In the genomic region with DNA sequence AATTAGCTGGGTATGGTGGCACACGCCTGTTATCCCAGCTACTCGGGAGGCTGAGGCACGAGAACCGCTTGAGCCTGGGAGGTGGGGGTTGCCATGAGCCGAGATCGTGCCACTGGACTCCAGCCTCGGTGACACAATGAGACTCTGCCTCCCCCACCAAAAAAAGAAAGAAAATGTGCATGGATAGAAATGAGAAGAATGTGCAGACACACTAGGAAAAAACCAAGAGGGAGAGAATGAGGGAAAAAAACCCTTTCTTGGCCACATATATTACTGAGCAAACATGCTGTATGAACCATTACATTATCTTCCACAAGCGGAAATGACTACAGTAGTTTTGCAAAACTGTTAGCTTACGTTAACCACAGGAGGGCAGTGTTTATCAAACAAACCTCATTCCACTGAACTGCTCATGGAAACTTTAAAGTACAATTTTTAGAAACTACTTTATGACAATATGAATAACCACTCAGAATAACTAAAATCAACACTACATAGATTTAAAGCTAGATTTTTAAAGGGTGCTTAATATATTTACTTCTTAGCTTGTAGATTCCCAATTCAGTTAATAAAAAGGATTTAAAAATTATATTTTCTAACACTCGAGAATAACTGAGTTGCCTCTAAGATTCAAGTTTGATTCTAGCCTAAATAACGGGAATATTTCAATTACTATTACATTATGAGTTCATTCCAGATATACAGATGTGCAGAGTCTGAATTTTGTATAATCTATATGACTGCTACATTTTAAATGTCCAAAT, we compare ENCODE assay signal across 1 cellular context.
TF ChIP-seq lines count a peak whose summit lies in the region.

No MANE protein-coding gene starts in this region.

TF ChIP-seq in K562, 482 proteins besides CTCF, POLR2A, EP300 and RAD21 (continued from another document and continues in another):
- TF ChIP-seq NFE2 (IDR thresholded peaks at IDR 0.05; ENCODE audit: low read depth) (peak; percentile 88), ZZZ3 (IDR thresholded peaks at IDR 0.05) (no peak), BCOR (IDR thresholded peaks at IDR 0.05) (peak; percentile 54), ZNF589 (CRISPR knock-in tag; IDR thresholded peaks at IDR 0.05; ENCODE audit: low read depth) (0 out of 2 replicates have a peak, but pooled peaks have one; percentile 6), RNF2 (IDR thresholded peaks at IDR 0.05) (peak; percentile 59), MTA1 (IDR thresholded peaks at IDR 0.05; ENCODE audit: borderline replicate concordance) (peak; percentile 42; the same call in 1 of the 2 replicates), TBP (optimal IDR thresholded peaks at IDR 0.05; ENCODE audit: low read depth, low read length) (peak; percentile 54), SMARCE1 (IDR thresholded peaks at IDR 0.05) (peak; percentile 72), FOXA3 (CRISPR knock-in tag; conservative IDR thresholded peaks at IDR 0.05 in 1 of 2, IDR thresholded peaks at IDR 0.05 in 1 of 2) (peak; percentile 78 to 88), KAT2B (IDR thresholded peaks at IDR 0.05; ENCODE audit: low read depth, low read length) (no peak), CC2D1A (IDR thresholded peaks at IDR 0.05) (0 out of 2 replicates have a peak, but pooled peaks have one; percentile 32), MYNN (IDR thresholded peaks at IDR 0.05) (0 out of 2 replicates have a peak, but pooled peaks have one; percentile 41), MYNN (CRISPR knock-in tag; IDR thresholded peaks at IDR 0.05) (no peak), ZNF274 (IDR thresholded peaks at IDR 0.05; ENCODE audit: borderline replicate concordance, low read depth, low read length) (no peak), SRSF1 (IDR thresholded peaks at IDR 0.05; ENCODE audit: low read depth, low read length) (no peak), ARID2 (IDR thresholded peaks at IDR 0.05) (peak; percentile 22; the same call in 1 of the 2 replicates), ZSCAN29 (IDR thresholded peaks at IDR 0.05) (no peak), ARID1B (IDR thresholded peaks at IDR 0.05) (peak; percentile 77), NCOA1 (IDR thresholded peaks at IDR 0.05; ENCODE audit: low read depth) (0 out of 2 replicates have a peak, but pooled peaks have one; percentile 28), ARNT (IDR thresholded peaks at IDR 0.05) (peak; percentile 46 to 69), SMARCA4 (IDR thresholded peaks at IDR 0.05) (peak; percentile 89), TOE1 (IDR thresholded peaks at IDR 0.05; ENCODE audit: borderline replicate concordance) (0 out of 2 replicates have a peak, but pooled peaks have one; percentile 33), TOE1 (CRISPR knock-in tag; IDR thresholded peaks at IDR 0.05; ENCODE audit: borderline replicate concordance, low read depth) (no peak), SUPT5H (IDR thresholded peaks at IDR 0.05) (peak; percentile 61), MTA3 (IDR thresholded peaks at IDR 0.05; ENCODE audit: borderline replicate concordance) (0 out of 2 replicates have a peak, but pooled peaks have one; percentile 39), PREB (CRISPR knock-in tag; IDR thresholded peaks at IDR 0.05) (no peak), ERF (CRISPR knock-in tag; IDR thresholded peaks at IDR 0.05) (0 out of 2 replicates have a peak, but pooled peaks have one; percentile 67), ZNF512 (tag; IDR thresholded peaks at IDR 0.05) (peak; percentile 52), SMARCC2 (IDR thresholded peaks at IDR 0.05; ENCODE audit: low read depth) (peak; percentile 75; the same call in 1 of the 2 replicates), CHD4 (IDR thresholded peaks at IDR 0.05; ENCODE audit: insufficient read depth, insufficient replicate concordance, low read depth, low read length, poor library complexity, severe bottlenecking) (peak; percentile 48), POLR2B (IDR thresholded peaks at IDR 0.05; ENCODE audit: low read depth, partially characterized antibody) (peak; percentile 46), SMC3 (conservative IDR thresholded peaks at IDR 0.05; ENCODE audit: insufficient read depth, low read depth, low read length) (0 out of 2 replicates have a peak, but pooled peaks have one; percentile 17), ZBTB33 (CRISPR knock-in tag; IDR thresholded peaks at IDR 0.05) (0 out of 2 replicates have a peak, but pooled peaks have one; percentile 42), CTCFL (IDR thresholded peaks at IDR 0.05; ENCODE audit: borderline replicate concordance, insufficient read depth, low read depth, low read length, poor library complexity, severe bottlenecking) (peak; percentile 42), CXXC5 (CRISPR knock-in tag; IDR thresholded peaks at IDR 0.05) (0 out of 2 replicates have a peak, but pooled peaks have one; percentile 32), FOXJ3 (CRISPR knock-in tag; IDR thresholded peaks at IDR 0.05) (no peak)
- TF ChIP-seq, protein P1, sequence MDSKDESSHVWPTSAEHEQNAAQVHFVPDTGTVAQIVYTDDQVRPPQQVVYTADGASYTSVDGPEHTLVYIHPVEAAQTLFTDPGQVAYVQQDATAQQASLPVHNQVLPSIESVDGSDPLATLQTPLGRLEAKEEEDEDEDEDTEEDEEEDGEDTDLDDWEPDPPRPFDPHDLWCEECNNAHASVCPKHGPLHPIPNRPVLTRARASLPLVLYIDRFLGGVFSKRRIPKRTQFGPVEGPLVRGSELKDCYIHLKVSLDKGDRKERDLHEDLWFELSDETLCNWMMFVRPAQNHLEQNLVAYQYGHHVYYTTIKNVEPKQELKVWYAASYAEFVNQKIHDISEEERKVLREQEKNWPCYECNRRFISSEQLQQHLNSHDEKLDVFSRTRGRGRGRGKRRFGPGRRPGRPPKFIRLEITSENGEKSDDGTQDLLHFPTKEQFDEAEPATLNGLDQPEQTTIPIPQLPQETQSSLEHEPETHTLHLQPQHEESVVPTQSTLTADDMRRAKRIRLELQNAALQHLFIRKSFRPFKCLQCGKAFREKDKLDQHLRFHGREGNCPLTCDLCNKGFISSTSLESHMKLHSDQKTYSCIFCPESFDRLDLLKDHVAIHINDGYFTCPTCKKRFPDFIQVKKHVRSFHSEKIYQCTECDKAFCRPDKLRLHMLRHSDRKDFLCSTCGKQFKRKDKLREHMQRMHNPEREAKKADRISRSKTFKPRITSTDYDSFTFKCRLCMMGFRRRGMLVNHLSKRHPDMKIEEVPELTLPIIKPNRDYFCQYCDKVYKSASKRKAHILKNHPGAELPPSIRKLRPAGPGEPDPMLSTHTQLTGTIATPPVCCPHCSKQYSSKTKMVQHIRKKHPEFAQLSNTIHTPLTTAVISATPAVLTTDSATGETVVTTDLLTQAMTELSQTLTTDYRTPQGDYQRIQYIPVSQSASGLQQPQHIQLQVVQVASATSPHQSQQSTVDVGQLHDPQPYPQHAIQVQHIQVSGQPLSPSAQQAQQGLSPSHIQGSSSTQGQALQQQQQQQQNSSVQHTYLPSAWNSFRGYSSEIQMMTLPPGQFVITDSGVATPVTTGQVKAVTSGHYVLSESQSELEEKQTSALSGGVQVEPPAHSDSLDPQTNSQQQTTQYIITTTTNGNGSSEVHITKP (IDR thresholded peaks at IDR 0.05; ENCODE audit: partially characterized antibody): peak; percentile 61
- TF ChIP-seq, protein P2, sequence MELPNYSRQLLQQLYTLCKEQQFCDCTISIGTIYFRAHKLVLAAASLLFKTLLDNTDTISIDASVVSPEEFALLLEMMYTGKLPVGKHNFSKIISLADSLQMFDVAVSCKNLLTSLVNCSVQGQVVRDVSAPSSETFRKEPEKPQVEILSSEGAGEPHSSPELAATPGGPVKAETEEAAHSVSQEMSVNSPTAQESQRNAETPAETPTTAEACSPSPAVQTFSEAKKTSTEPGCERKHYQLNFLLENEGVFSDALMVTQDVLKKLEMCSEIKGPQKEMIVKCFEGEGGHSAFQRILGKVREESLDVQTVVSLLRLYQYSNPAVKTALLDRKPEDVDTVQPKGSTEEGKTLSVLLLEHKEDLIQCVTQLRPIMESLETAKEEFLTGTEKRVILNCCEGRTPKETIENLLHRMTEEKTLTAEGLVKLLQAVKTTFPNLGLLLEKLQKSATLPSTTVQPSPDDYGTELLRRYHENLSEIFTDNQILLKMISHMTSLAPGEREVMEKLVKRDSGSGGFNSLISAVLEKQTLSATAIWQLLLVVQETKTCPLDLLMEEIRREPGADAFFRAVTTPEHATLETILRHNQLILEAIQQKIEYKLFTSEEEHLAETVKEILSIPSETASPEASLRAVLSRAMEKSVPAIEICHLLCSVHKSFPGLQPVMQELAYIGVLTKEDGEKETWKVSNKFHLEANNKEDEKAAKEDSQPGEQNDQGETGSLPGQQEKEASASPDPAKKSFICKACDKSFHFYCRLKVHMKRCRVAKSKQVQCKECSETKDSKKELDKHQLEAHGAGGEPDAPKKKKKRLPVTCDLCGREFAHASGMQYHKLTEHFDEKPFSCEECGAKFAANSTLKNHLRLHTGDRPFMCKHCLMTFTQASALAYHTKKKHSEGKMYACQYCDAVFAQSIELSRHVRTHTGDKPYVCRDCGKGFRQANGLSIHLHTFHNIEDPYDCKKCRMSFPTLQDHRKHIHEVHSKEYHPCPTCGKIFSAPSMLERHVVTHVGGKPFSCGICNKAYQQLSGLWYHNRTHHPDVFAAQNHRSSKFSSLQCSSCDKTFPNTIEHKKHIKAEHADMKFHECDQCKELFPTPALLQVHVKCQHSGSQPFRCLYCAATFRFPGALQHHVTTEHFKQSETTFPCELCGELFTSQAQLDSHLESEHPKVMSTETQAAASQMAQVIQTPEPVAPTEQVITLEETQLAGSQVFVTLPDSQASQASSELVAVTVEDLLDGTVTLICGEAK (IDR thresholded peaks at IDR 0.05): peak; percentile 55; the same call in 1 of the 2 replicates
- TF ChIP-seq, protein P2 (CRISPR knock-in tag; IDR thresholded peaks at IDR 0.05): no peak
